35 cellular contexts compared by ENCODE assay signal in the genomic region with DNA sequence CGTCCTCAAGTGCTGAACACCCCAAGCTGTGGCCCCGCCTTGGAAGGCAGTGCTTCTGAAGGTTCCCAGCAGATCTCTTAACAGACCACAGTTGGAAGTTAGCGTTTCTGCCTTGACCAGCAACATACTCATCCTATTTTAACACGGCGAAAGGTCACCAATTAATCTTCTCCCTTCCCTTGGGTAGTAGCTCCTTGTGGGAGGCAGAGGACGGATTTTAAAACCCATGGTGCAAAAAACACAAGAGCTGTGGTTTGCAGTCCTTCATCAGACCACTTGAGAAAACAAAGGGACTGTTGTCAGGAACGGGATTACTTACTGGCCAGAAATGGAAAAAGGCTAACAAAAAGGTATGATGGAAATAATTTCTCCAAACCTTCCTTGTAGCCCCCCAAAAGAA.
"Had no signal": no experiment of that assay in that cellular context is flagged by ENCODE, and none has a peak within 500 bp of the region (broad histone marks: within the 10 kb centered on the region; RNA-seq: fewer than 3 reads in every experiment).

No MANE protein-coding gene starts in this region.

- H3K9me3 Mint-ChIP-seq: activated B cell treated with CpG ODN at 0.5 μM for 24 hours; activated CD4-positive, alpha-beta memory T cell treated with anti-CD3 and anti-CD28 coated beads for 36 hours; activated naive CD4-positive, alpha-beta T cell treated with anti-CD3 and anti-CD28 coated beads for 36 hours; activated naive CD4-positive, alpha-beta T cell treated with anti-CD3 and anti-CD28 coated beads, Interleukin-2, amount 50 U/mL, for 72 hours; activated T-cell treated with anti-CD3 and anti-CD28 coated beads, Interleukin-2, amount 50 U/mL, for 4 hours; activated T-helper 1 cell treated with anti-CD3 and anti-CD28 coated beads, Interleukin-12 subunit alpha, Interleukin-12 subunit beta, Interleukin-2, Interleukin-4 antibody, amounts not matched to agents 30 ng/mL and 10 ng/mL and 1 ng/mL, durations not matched to agents 14 hours and 24 hours and 36 hours; central memory CD8-positive, alpha-beta T cell had no signal

- DNase-seq: activated B cell treated with CpG ODN at 0.5 μM for 24 hours; activated CD4-positive, alpha-beta memory T cell treated with anti-CD3 and anti-CD28 coated beads for 36 hours; activated CD4-positive, alpha-beta T cell treated with anti-CD3 and anti-CD28 coated beads for 4 hours; activated CD4-positive, alpha-beta T cell treated with anti-CD3 and anti-CD28 coated beads, Interleukin-2, amount 50 U/mL, for 1 hour; activated CD4-positive, CD25-positive, alpha-beta regulatory T cell treated with anti-CD3 and anti-CD28 coated beads, Interleukin-2, amount 50 U/mL, for 72 hours; activated CD8-positive, alpha-beta memory T cell treated with anti-CD3 and anti-CD28 coated beads, Interleukin-2, amount 50 U/mL, for 4 hours; activated gamma-delta T cell treated with Interleukin-2 at 50 U/mL for 16 hours; activated naive CD4-positive, alpha-beta T cell treated with anti-CD3 and anti-CD28 coated beads for 36 hours; activated T-cell treated with anti-CD3 and anti-CD28 coated beads for 4 hours; activated T-cell treated with anti-CD3 and anti-CD28 coated beads, Interleukin-2, amount 50 U/mL, for 4 hours; adrenal gland; brain microvascular endothelial cell; Karpas-422; NCI-H1048; NCI-H1105 treated with DMSO at 0.1 percent for 48 hours; NCI-H1436; NCI-H1694; NCI-H1930; NCI-H2081 treated with DMSO at 0.1 percent for 48 hours; NCI-H510A; NCI-H526; NCI-H748 treated with DMSO at 0.1 percent for 48 hours; NK-92 treated with Interleukin-12 subunit alpha and Interleukin-12 subunit beta, amount 100 ng/mL, for 24 hours; PC-3; Peyer's patch; RPMI8226; SHP77 treated with DMSO at 0.1 percent for 48 hours; SW 1271; T-helper 1 cell; T-helper 2 cell; T-helper 9 cell had no signal

- H3K27ac Mint-ChIP-seq: activated B cell treated with CpG ODN at 0.5 μM for 24 hours; activated CD4-positive, alpha-beta memory T cell treated with anti-CD3 and anti-CD28 coated beads for 36 hours; activated naive CD4-positive, alpha-beta T cell treated with anti-CD3 and anti-CD28 coated beads for 36 hours; activated naive CD4-positive, alpha-beta T cell treated with anti-CD3 and anti-CD28 coated beads, Interleukin-2, amount 50 U/mL, for 72 hours; activated T-helper 1 cell treated with anti-CD3 and anti-CD28 coated beads, Interleukin-12 subunit alpha, Interleukin-12 subunit beta, Interleukin-2, Interleukin-4 antibody, amounts not matched to agents 30 ng/mL and 10 ng/mL and 1 ng/mL, durations not matched to agents 14 hours and 24 hours and 36 hours had no signal

- H3K4me3 ChIP-seq: adrenal gland, Peyer's patch had no signal

- H3K9me3 ChIP-seq: adrenal gland, Peyer's patch had no signal

- ATAC-seq: activated naive CD4-positive, alpha-beta T cell treated with anti-CD3 and anti-CD28 coated beads, Interleukin-2, amount 50 U/mL, for 72 hours; activated T-cell treated with anti-CD3 and anti-CD28 coated beads, Interleukin-2, amount 50 U/mL, for 4 hours; PC-3 had no signal

- H3K27me3 ChIP-seq: adrenal gland, Peyer's patch had no signal

- H3K27ac ChIP-seq: adrenal gland, brain microvascular endothelial cell, Peyer's patch, VCaP had no signal

- H3K4me3 Mint-ChIP-seq: activated B cell treated with CpG ODN at 0.5 μM for 24 hours; activated CD4-positive, alpha-beta memory T cell treated with anti-CD3 and anti-CD28 coated beads for 36 hours; activated naive CD4-positive, alpha-beta T cell treated with anti-CD3 and anti-CD28 coated beads for 36 hours; activated T-cell treated with anti-CD3 and anti-CD28 coated beads, Interleukin-2, amount 50 U/mL, for 4 hours; activated T-helper 1 cell treated with anti-CD3 and anti-CD28 coated beads, Interleukin-12 subunit alpha, Interleukin-12 subunit beta, Interleukin-2, Interleukin-4 antibody, amounts not matched to agents 30 ng/mL and 10 ng/mL and 1 ng/mL, durations not matched to agents 14 hours and 24 hours and 36 hours; central memory CD8-positive, alpha-beta T cell had no signal

- H3K36me3 Mint-ChIP-seq: activated CD4-positive, alpha-beta memory T cell treated with anti-CD3 and anti-CD28 coated beads for 36 hours; activated naive CD4-positive, alpha-beta T cell treated with anti-CD3 and anti-CD28 coated beads, Interleukin-2, amount 50 U/mL, for 72 hours had no signal

- H3K36me3 ChIP-seq: adrenal gland, brain microvascular endothelial cell had no signal
